ENCODE assay signal across 9 cellular contexts in genomic region chr1:209805341-209805781, GRCh38. TPM values are rescaled to one million over a fixed set of nuclear protein-coding genes. Genes with fewer than 3 reads are reported as not detected.
A peak's percentile ranks its signal among the peaks of the same experiment; 100 is the strongest.
DNase-seq lines count a peak whose midpoint lies in the region; ATAC-seq and TF ChIP-seq lines count a peak whose summit lies in the region.
"Had no signal": no experiment of that assay in that cellular context is flagged by ENCODE, and none has a peak within 500 bp of the region (broad histone marks: within the 10 kb centered on the region; RNA-seq: fewer than 3 reads in every experiment).

No MANE protein-coding gene starts in this region.

- no peaks in the 10 kb centered on the region for H3K36me3 Mint-ChIP-seq in CD4-positive, CD25-positive, alpha-beta regulatory T cell
- H3K36me3 Mint-ChIP-seq in nephron (ENCODE audit: low read depth) = no peaks in the 10 kb centered on the region

- TF ChIP-seq CTCF in nephron (IDR thresholded peaks at IDR 0.05; ENCODE audit: unreplicated experiment in 3 of 3) = no peak
- no peak for TF ChIP-seq CTCF in GM13977 (IDR thresholded peaks at IDR 0.05; ENCODE audit: extremely low read depth, insufficient read depth, missing control alignments)

- H3K36me3 ChIP-seq in CD4-positive, CD25-positive, alpha-beta regulatory T cell (ENCODE audit: control insufficient read depth, insufficient read depth, low read length) = no peaks in the 10 kb centered on the region
- H3K36me3 ChIP-seq in NT2/D1 (ENCODE audit: insufficient read depth, insufficient read length, low read length) = no peaks in the 10 kb centered on the region
- H3K36me3 ChIP-seq in esophagus (ENCODE audit: control insufficient read depth in 2 of 2, insufficient read depth in 2 of 2, low read length in 1 of 2) = no peaks in the 10 kb centered on the region
- H3K36me3 ChIP-seq in SJCRH30 = no peaks in the 10 kb centered on the region
- H3K36me3 ChIP-seq: WERI-Rb-1 had no signal

- H3K4me1 ChIP-seq in CD4-positive, CD25-positive, alpha-beta regulatory T cell (ENCODE audit: control insufficient read depth, insufficient read depth, low read length, poor library complexity, severe bottlenecking) = peaks cover 6% of the 10 kb centered on the region
- H3K4me1 ChIP-seq in NT2/D1 (ENCODE audit: insufficient read depth, insufficient read length) (peaks cover 3% of the 10 kb centered on the region), esophagus (ENCODE audit: control insufficient read depth in 2 of 2, insufficient read depth in 2 of 2, low read length in 1 of 2) (peaks cover 2 to 3% of the 10 kb centered on the region in 2 donors), SJCRH30 (peaks cover 15% of the 10 kb centered on the region)

- no peak overlapping the region for H3K27ac ChIP-seq in CD4-positive, CD25-positive, alpha-beta regulatory T cell (ENCODE audit: insufficient read depth, low read length, poor library complexity, severe bottlenecking)
- peak overlapping the region; percentile 84 to 95 for H3K27ac ChIP-seq in esophagus (ENCODE audit: low read depth in 2 of 2, low read length in 1 of 2)
- no peak overlapping the region for H3K27ac ChIP-seq in SJCRH30
- H3K27ac ChIP-seq: WERI-Rb-1 had no signal

- H3K9me3 Mint-ChIP-seq in CD4-positive, CD25-positive, alpha-beta regulatory T cell = peaks cover 0 to 1% (median 0%) of the 10 kb centered on the region in 7 donors
- no peaks in the 10 kb centered on the region for H3K9me3 Mint-ChIP-seq in nephron

- peak overlapping the region; percentile 61 for H3K9ac ChIP-seq in NT2/D1 (ENCODE audit: insufficient read length, low read depth)

- peak overlapping the region in 3 of 4 donors; percentile 86 to 94 (median 93) for H3K4me3 Mint-ChIP-seq in CD4-positive, CD25-positive, alpha-beta regulatory T cell
- peak overlapping the region; percentile 86 to 88 (median 88) for H3K4me3 Mint-ChIP-seq in nephron

- H3K4me3 ChIP-seq in CD4-positive, CD25-positive, alpha-beta regulatory T cell (ENCODE audit: low read depth, low read length) = no peak overlapping the region
- H3K4me3 ChIP-seq in NT2/D1 (ENCODE audit: insufficient read length, low read depth) (peak overlapping the region; percentile 62), esophagus (ENCODE audit: low read depth in 1 of 2, low read length in 2 of 2) (peak overlapping the region; percentile 79 to 81), SJCRH30 (no peak overlapping the region)

- no peak for DNase-seq in CD4-positive, CD25-positive, alpha-beta regulatory T cell
- DNase-seq in NT2/D1 (ENCODE audit: low read depth, low spot score) = no peak
- DNase-seq in SJCRH30 = no peak
- DNase-seq in GM13977 (ENCODE audit: low spot score) = no peak
- DNase-seq: WERI-Rb-1 had no signal

- WGBS in esophagus, 2 donors = 26 to 31% methylated on average over 19 of the region's 19 CpGs

- peak overlapping the region in 1 of 3 donors; percentile 86 for H3K27ac Mint-ChIP-seq in CD4-positive, CD25-positive, alpha-beta regulatory T cell
- peak overlapping the region in 2 of 3 experiments; percentile 84 to 94 for H3K27ac Mint-ChIP-seq in nephron

- peaks cover 0 to 10% (median 4%) of the 10 kb centered on the region in 4 donors for H3K4me1 Mint-ChIP-seq in CD4-positive, CD25-positive, alpha-beta regulatory T cell
- peaks cover 27% of the 10 kb centered on the region for H3K4me1 Mint-ChIP-seq in nephron

- H3K27me3 Mint-ChIP-seq in CD4-positive, CD25-positive, alpha-beta regulatory T cell = peaks cover 27% of the 10 kb centered on the region
- H3K27me3 Mint-ChIP-seq in nephron (ENCODE audit: low read depth) = peaks cover 44% of the 10 kb centered on the region

- in situ Hi-C loops in GM13977 (cut with MboI; ENCODE audit: low pct_unique_long_range_greater_than_20kb, low sequenced_read_pairs, unreplicated experiment) = no loop called here

- no peak for ATAC-seq in CD4-positive, CD25-positive, alpha-beta regulatory T cell (ENCODE audit: low read depth in 2 of 2)
- no peak for ATAC-seq in GM21576 (IDR thresholded peaks at IDR 0.05; ENCODE audit: unreplicated experiment)
- ATAC-seq in HG02970 (IDR thresholded peaks at IDR 0.05; ENCODE audit: low FRiP score, unreplicated experiment) = no peak

- peaks cover 4% of the 10 kb centered on the region for H3K27me3 ChIP-seq in CD4-positive, CD25-positive, alpha-beta regulatory T cell (ENCODE audit: control insufficient read depth, insufficient read depth, low read length)
- H3K27me3 ChIP-seq in NT2/D1 (ENCODE audit: insufficient read depth, insufficient read length) (no peaks in the 10 kb centered on the region), esophagus (ENCODE audit: control insufficient read depth in 1 of 2, insufficient read depth in 2 of 2, low read length in 2 of 2) (no peaks in the 10 kb centered on the region), SJCRH30 (no peaks in the 10 kb centered on the region)

- H3K9me3 ChIP-seq in CD4-positive, CD25-positive, alpha-beta regulatory T cell (ENCODE audit: control insufficient read depth in 2 of 2, low read length in 2 of 2) = no peaks in the 10 kb centered on the region
- H3K9me3 ChIP-seq in NT2/D1 (ENCODE audit: insufficient read depth, low read length) (no peaks in the 10 kb centered on the region), esophagus (ENCODE audit: control insufficient read depth in 2 of 2, insufficient read depth in 1 of 2, low read depth in 1 of 2, low read length in 1 of 2) (no peaks in the 10 kb centered on the region), SJCRH30 (replicated peaks) (no peaks in the 10 kb centered on the region)

RNA-seq across cellular contexts. Expression of gene IRF6, which starts 0.6 kb away (rescaled TPM):
- 0.86 TPM for total RNA-seq in CD4-positive, CD25-positive, alpha-beta regulatory T cell
- 1 to 10 TPM in 2 of 4 donors, under 1 TPM in 2; 0.21 to 1.9 (median 0.93) TPM for polyA plus RNA-seq in CD4-positive, CD25-positive, alpha-beta regulatory T cell
- polyA plus RNA-seq in esophagus = 10 to 100 TPM; 36.7 to 50.3 TPM
- total RNA-seq in SJCRH30 (2014; rRNA removed; shearing (Covaris generic)) = not detected in 2 replicates

RNA-seq across cellular contexts. Expression of gene C1orf74, which starts 21.0 kb away (rescaled TPM):
- 0.27 TPM for total RNA-seq in CD4-positive, CD25-positive, alpha-beta regulatory T cell
- under 1 TPM; 0.07 to 0.56 (median 0.30) TPM for polyA plus RNA-seq in CD4-positive, CD25-positive, alpha-beta regulatory T cell
- polyA plus RNA-seq in esophagus = 1 to 10 TPM; 2.1 to 2.8 TPM
- total RNA-seq in SJCRH30 (2014; rRNA removed; shearing (Covaris generic)) = 5.4 and 6.0 TPM in 2 replicates

RNA-seq across cellular contexts. Expression of gene UTP25, which starts 22.4 kb away (rescaled TPM):
- 7.4 TPM for total RNA-seq in CD4-positive, CD25-positive, alpha-beta regulatory T cell
- polyA plus RNA-seq in CD4-positive, CD25-positive, alpha-beta regulatory T cell = 1 to 10 TPM; 2.4 to 4.3 (median 3.1) TPM
- 1 to 10 TPM; 1.3 to 2.4 TPM for polyA plus RNA-seq in esophagus
- total RNA-seq in SJCRH30 (2014; rRNA removed; shearing (Covaris generic)) = 13.3 and 14.2 TPM in 2 replicates

RNA-seq across cellular contexts. Expression of gene TRAF3IP3, which starts 49.5 kb away (rescaled TPM):
- 470 TPM for total RNA-seq in CD4-positive, CD25-positive, alpha-beta regulatory T cell
- polyA plus RNA-seq in CD4-positive, CD25-positive, alpha-beta regulatory T cell = 100 to 1,000 TPM; 450 to 594 (median 504) TPM
- 1 to 10 TPM; 2.5 to 2.9 TPM for polyA plus RNA-seq in esophagus
- 0.06 TPM in 1 of 2 replicates, not detected in the other for total RNA-seq in SJCRH30 (2014; rRNA removed; shearing (Covaris generic))

Comparison
In these comparisons a context has a peak if more than half of its experiments do, and no peak if none do; other contexts are left out.
1. H3K27ac ChIP-seq: peak in esophagus (2 of 2); none in CD4-positive, CD25-positive, alpha-beta regulatory T cell (single experiment) and SJCRH30 (single experiment).
2. H3K4me3 ChIP-seq: peak in NT2/D1 (single experiment) and esophagus (2 of 2); none in CD4-positive, CD25-positive, alpha-beta regulatory T cell (single experiment) and SJCRH30 (single experiment).